8 cellular contexts compared by ENCODE assay signal in genomic region chr15:89003865-89004725, GRCh38.
DNase-seq lines count a peak whose midpoint lies in the region; ATAC-seq and TF ChIP-seq lines count a peak whose summit lies in the region.

No MANE protein-coding gene starts in this region.

- WGBS in testis, 2 donors: 74 to 85% methylated on average over 10 to 11 of the region's 11 CpGs

- ATAC-seq in SK-N-SH treated with all-trans-retinoic acid at 6 μM for 48 hours (peak; percentile 99), HG03045 (IDR thresholded peaks at IDR 0.05; ENCODE audit: unreplicated experiment) (no peak)

- no peak overlapping the region for H3K27ac ChIP-seq in testis

- H3K4me3 Mint-ChIP-seq in activated CD4-positive, alpha-beta memory T cell treated with anti-CD3 and anti-CD28 coated beads for 36 hours: no peak overlapping the region
- no peak overlapping the region for H3K4me3 Mint-ChIP-seq in activated CD4-positive, alpha-beta memory T cell treated with anti-CD3 and anti-CD28 coated beads, Interleukin-2, amount 10 ng/mL, durations not matched to agents 7 days and 5 days

- H3K4me1 ChIP-seq in testis: no peaks in the 10 kb centered on the region

- H3K9me3 Mint-ChIP-seq in activated CD4-positive, alpha-beta memory T cell treated with anti-CD3 and anti-CD28 coated beads for 36 hours: no peaks in the 10 kb centered on the region
- no peaks in the 10 kb centered on the region for H3K9me3 Mint-ChIP-seq in activated CD4-positive, alpha-beta memory T cell treated with anti-CD3 and anti-CD28 coated beads, Interleukin-2, amount 10 ng/mL, durations not matched to agents 7 days and 5 days

- peak in 1 of 3 experiments; percentile 3 for TF ChIP-seq CTCF in testis (IDR thresholded peaks at IDR 0.05)

- TF ChIP-seq POLR2A in testis (IDR thresholded peaks at IDR 0.05): no peak

- no peaks in the 10 kb centered on the region for H3K36me3 ChIP-seq in testis (ENCODE audit: low read depth, missing control alignments)

- no peak overlapping the region for H3K27ac Mint-ChIP-seq in activated CD4-positive, alpha-beta memory T cell treated with anti-CD3 and anti-CD28 coated beads for 36 hours
- H3K27ac Mint-ChIP-seq in activated CD4-positive, alpha-beta memory T cell treated with anti-CD3 and anti-CD28 coated beads, Interleukin-2, amount 10 ng/mL, durations not matched to agents 7 days and 5 days: no peak overlapping the region

- POLR2A ChIA-PET in activated CD4-positive, alpha-beta memory T cell treated with anti-CD3 and anti-CD28 coated beads for 36 hours (lab: Charles Lee): no interaction called here
- POLR2A ChIA-PET in activated CD4-positive, alpha-beta memory T cell treated with anti-CD3 and anti-CD28 coated beads, Interleukin-2, amount 10 ng/mL, durations not matched to agents 7 days and 5 days (lab: Charles Lee): no interaction called here

- H3K4me3 ChIP-seq in testis: no peak overlapping the region

- no peaks in the 10 kb centered on the region for H3K4me1 Mint-ChIP-seq in activated CD4-positive, alpha-beta memory T cell treated with anti-CD3 and anti-CD28 coated beads for 36 hours (ENCODE audit: low read depth)
- peaks cover 4% of the 10 kb centered on the region for H3K4me1 Mint-ChIP-seq in activated CD4-positive, alpha-beta memory T cell treated with anti-CD3 and anti-CD28 coated beads, Interleukin-2, amount 10 ng/mL, durations not matched to agents 7 days and 5 days

- CTCF ChIA-PET in activated CD4-positive, alpha-beta memory T cell treated with anti-CD3 and anti-CD28 coated beads for 36 hours (lab: Charles Lee): interaction anchor here (0.8 to 3.2 kb wide), 3 partner anchors 100 to 109 kb away, joined by 3 to 24 read pairs (median 4); partner anchors contain the start of gene HAPLN3
- CTCF ChIA-PET in activated CD4-positive, alpha-beta memory T cell treated with anti-CD3 and anti-CD28 coated beads, Interleukin-2, amount 10 ng/mL, durations not matched to agents 7 days and 5 days (lab: Charles Lee): interaction anchor here (0.5 to 1.4 kb wide), 2 partner anchors 99 to 352 kb away, joined by 3 to 11 read pairs; no protein-coding TSS in a partner anchor

- intact Hi-C loops in activated CD4-positive, alpha-beta memory T cell treated with anti-CD3 and anti-CD28 coated beads for 36 hours (cut with micrococcal nuclease): loop anchor here (1.0 kb wide), 1 partner anchor 100 kb away; no protein-coding TSS in a partner anchor
- intact Hi-C loops in head of caudate nucleus (cut with DNase I): no loop called here
- intact Hi-C loops in testis (cut with DNase I; ENCODE audit: low total_unique reads): no loop called here

- H3K36me3 Mint-ChIP-seq in activated CD4-positive, alpha-beta memory T cell treated with anti-CD3 and anti-CD28 coated beads for 36 hours: no peaks in the 10 kb centered on the region
- no peaks in the 10 kb centered on the region for H3K36me3 Mint-ChIP-seq in activated CD4-positive, alpha-beta memory T cell treated with anti-CD3 and anti-CD28 coated beads, Interleukin-2, amount 10 ng/mL, durations not matched to agents 7 days and 5 days (ENCODE audit: low read depth)

- no peaks in the 10 kb centered on the region for H3K27me3 ChIP-seq in testis

- DNase-seq in activated CD4-positive, alpha-beta memory T cell treated with anti-CD3 and anti-CD28 coated beads for 36 hours: peak; percentile 16
- DNase-seq in activated CD4-positive, alpha-beta memory T cell treated with anti-CD3 and anti-CD28 coated beads, Interleukin-2, amount 10 ng/mL, durations not matched to agents 7 days and 5 days: no peak
- DNase-seq in head of caudate nucleus (peak in 35 of 42 donors; percentile 13 to 62 (median 36)), testis (peak; percentile 54), T-helper 1 cell (no peak), midbrain (lab: John Stamatoyannopoulos, UW) (no peak)

- peaks cover 6% of the 10 kb centered on the region for H3K27me3 Mint-ChIP-seq in activated CD4-positive, alpha-beta memory T cell treated with anti-CD3 and anti-CD28 coated beads for 36 hours
- peaks cover 17% of the 10 kb centered on the region for H3K27me3 Mint-ChIP-seq in activated CD4-positive, alpha-beta memory T cell treated with anti-CD3 and anti-CD28 coated beads, Interleukin-2, amount 10 ng/mL, durations not matched to agents 7 days and 5 days

- H3K9me3 ChIP-seq in testis: no peaks in the 10 kb centered on the region

TF ChIP-seq in SK-N-SH treated with all-trans-retinoic acid at 6 μM for 48 hours, 23 proteins besides CTCF, POLR2A, EP300 and RAD21:
- TF ChIP-seq RARB (CRISPR knock-in tag; IDR thresholded peaks at IDR 0.05) (no peak), ESRRG (CRISPR knock-in tag; IDR thresholded peaks at IDR 0.05) (no peak), TCF4 (CRISPR knock-in tag; IDR thresholded peaks at IDR 0.05; ENCODE audit: borderline replicate concordance) (no peak), PATZ1 (CRISPR knock-in tag; IDR thresholded peaks at IDR 0.05; ENCODE audit: borderline replicate concordance) (no peak), TSHZ2 (CRISPR knock-in tag; IDR thresholded peaks at IDR 0.05) (no peak)

Comparison
In these comparisons a context has a peak if more than half of its experiments do, and no peak if none do; other contexts are left out.
1. DNase-seq: peak in activated CD4-positive, alpha-beta memory T cell treated with anti-CD3 and anti-CD28 coated beads for 36 hours (single experiment), head of caudate nucleus (35 of 42) and testis (single experiment); none in activated CD4-positive, alpha-beta memory T cell treated with anti-CD3 and anti-CD28 coated beads, Interleukin-2, amount 10 ng/mL, durations not matched to agents 7 days and 5 days (single experiment), T-helper 1 cell (0 of 5) and midbrain (single experiment).